8 cellular contexts compared by ENCODE assay signal in the genomic region with DNA sequence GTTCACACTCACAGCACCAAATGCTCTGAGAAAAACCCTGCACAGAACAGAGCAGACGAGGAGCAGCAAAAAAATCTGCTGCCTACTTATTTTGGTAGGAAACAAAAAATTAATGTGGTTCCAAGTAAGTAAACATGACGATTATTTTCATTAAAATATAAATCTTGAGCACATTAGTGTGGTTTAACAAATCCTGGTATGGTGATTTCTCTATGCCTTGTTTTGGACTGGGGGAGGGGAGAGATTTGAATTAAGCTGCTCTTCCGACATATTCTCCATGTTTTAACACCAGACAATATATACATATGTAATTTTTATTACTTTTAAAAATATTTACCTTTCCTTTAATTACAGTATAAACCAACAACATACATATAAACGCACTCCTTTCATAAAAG. TPM values are rescaled to one million over a fixed set of nuclear protein-coding genes. Genes with fewer than 3 reads are reported as not detected.
DNase-seq lines count a peak whose midpoint lies in the region; ATAC-seq lines count a peak whose summit lies in the region.

No MANE protein-coding gene starts in this region.

- peak overlapping the region; percentile 89 for H3K4me3 Mint-ChIP-seq in activated CD4-positive, alpha-beta memory T cell treated with anti-CD3 and anti-CD28 coated beads for 36 hours
- peak overlapping the region; percentile 91 for H3K4me3 Mint-ChIP-seq in stimulated activated effector memory CD8-positive, alpha-beta T cell treated with anti-CD3 and anti-CD28 coated beads, Interleukin-12 subunit alpha, Interleukin-12 subunit beta, amount 100 ng/mL, for 72 hours

- H3K4me3 ChIP-seq in iPS-15b (ENCODE audit: low read depth, low read length), result peak overlapping the region; percentile 75

- H3K36me3 Mint-ChIP-seq in activated CD4-positive, alpha-beta memory T cell treated with anti-CD3 and anti-CD28 coated beads for 36 hours, result peaks cover 29% of the 10 kb centered on the region
- H3K36me3 Mint-ChIP-seq in stimulated activated effector memory CD8-positive, alpha-beta T cell treated with anti-CD3 and anti-CD28 coated beads, Interleukin-12 subunit alpha, Interleukin-12 subunit beta, amount 100 ng/mL, for 72 hours, result peaks cover 74% of the 10 kb centered on the region

- ATAC-seq in stimulated activated effector memory CD8-positive, alpha-beta T cell treated with anti-CD3 and anti-CD28 coated beads, Interleukin-12 subunit alpha, Interleukin-12 subunit beta, amount 100 ng/mL, for 72 hours, result no peak
- no peak for ATAC-seq in HG03280 (IDR thresholded peaks at IDR 0.05; ENCODE audit: unreplicated experiment)

- H3K9ac ChIP-seq in iPS-15b (ENCODE audit: low read depth, low read length), result no peak overlapping the region

- peaks cover 23% of the 10 kb centered on the region for H3K27me3 ChIP-seq in iPS-15b (ENCODE audit: control insufficient read depth, insufficient read depth, low read length)

- intact Hi-C loops in activated CD4-positive, alpha-beta memory T cell treated with anti-CD3 and anti-CD28 coated beads for 36 hours (cut with micrococcal nuclease), result loop anchor here (5.0 to 10.0 kb wide), 3 partner anchors 313 to 1475 kb away; a partner anchor contains a TSS

- POLR2A ChIA-PET in activated CD4-positive, alpha-beta memory T cell treated with anti-CD3 and anti-CD28 coated beads for 36 hours (lab: Charles Lee), result interaction anchor here (1.3 to 2.1 kb wide), 4 partner anchors 9 to 212 kb away, joined by 3 to 12 read pairs (median 6); no protein-coding TSS in a partner anchor

- H3K4me1 Mint-ChIP-seq in activated CD4-positive, alpha-beta memory T cell treated with anti-CD3 and anti-CD28 coated beads for 36 hours (ENCODE audit: low read depth), result peaks cover 46% of the 10 kb centered on the region
- peaks cover 33% of the 10 kb centered on the region for H3K4me1 Mint-ChIP-seq in stimulated activated effector memory CD8-positive, alpha-beta T cell treated with anti-CD3 and anti-CD28 coated beads, Interleukin-12 subunit alpha, Interleukin-12 subunit beta, amount 100 ng/mL, for 72 hours

- no peaks in the 10 kb centered on the region for H3K36me3 ChIP-seq in iPS-15b (ENCODE audit: control insufficient read depth, insufficient read depth, low read length)

- CTCF ChIA-PET in activated CD4-positive, alpha-beta memory T cell treated with anti-CD3 and anti-CD28 coated beads for 36 hours (lab: Charles Lee), result interaction anchor here (1.0 to 1.5 kb wide), 2 partner anchors 123 to 212 kb away, joined by 4 to 8 read pairs; no protein-coding TSS in a partner anchor

- DNase-seq in DMS153 treated with DMSO at 0.1 percent for 48 hours (lab: John Stamatoyannopoulos, UW; ENCODE audit: unreplicated experiment), result peak; percentile 36
- no peak for DNase-seq in DMS153 (lab: John Stamatoyannopoulos, UW)
- no peak for DNase-seq in activated CD4-positive, alpha-beta memory T cell treated with anti-CD3 and anti-CD28 coated beads for 36 hours
- no peak for DNase-seq in stimulated activated effector memory CD8-positive, alpha-beta T cell treated with anti-CD3 and anti-CD28 coated beads, Interleukin-12 subunit alpha, Interleukin-12 subunit beta, amount 100 ng/mL, for 72 hours (ENCODE audit: low spot score in 2 of 2)
- DNase-seq in NCI-H2227 treated with DMSO at 0.1 percent for 48 hours (lab: John Stamatoyannopoulos, UW), result no peak
- no peak for DNase-seq in amniotic stem cell (lab: John Stamatoyannopoulos, UW)

- no peaks in the 10 kb centered on the region for H3K9me3 Mint-ChIP-seq in activated CD4-positive, alpha-beta memory T cell treated with anti-CD3 and anti-CD28 coated beads for 36 hours
- H3K9me3 Mint-ChIP-seq in stimulated activated effector memory CD8-positive, alpha-beta T cell treated with anti-CD3 and anti-CD28 coated beads, Interleukin-12 subunit alpha, Interleukin-12 subunit beta, amount 100 ng/mL, for 72 hours, result no peaks in the 10 kb centered on the region

- peaks cover 4% of the 10 kb centered on the region for H3K4me1 ChIP-seq in iPS-15b (ENCODE audit: control insufficient read depth, insufficient read depth, low read length)

- no peaks in the 10 kb centered on the region for H3K9me3 ChIP-seq in iPS-15b (ENCODE audit: control insufficient read depth, insufficient read depth, low read length)

- H3K27me3 Mint-ChIP-seq in activated CD4-positive, alpha-beta memory T cell treated with anti-CD3 and anti-CD28 coated beads for 36 hours, result peaks cover 2% of the 10 kb centered on the region

- peak overlapping the region; percentile 93 for H3K27ac Mint-ChIP-seq in activated CD4-positive, alpha-beta memory T cell treated with anti-CD3 and anti-CD28 coated beads for 36 hours
- H3K27ac Mint-ChIP-seq in stimulated activated effector memory CD8-positive, alpha-beta T cell treated with anti-CD3 and anti-CD28 coated beads, Interleukin-12 subunit alpha, Interleukin-12 subunit beta, amount 100 ng/mL, for 72 hours, result peak overlapping the region; percentile 95

RNA-seq across cellular contexts. Expression of a gene that starts 1.8 kb away (rescaled TPM):
- 10 to 100 TPM; 82.5 to 82.9 TPM for total RNA-seq in activated CD4-positive, alpha-beta memory T cell treated with anti-CD3 and anti-CD28 coated beads for 36 hours
